Comparison of ENCODE assay signal across 22 cellular contexts in the genomic region with DNA sequence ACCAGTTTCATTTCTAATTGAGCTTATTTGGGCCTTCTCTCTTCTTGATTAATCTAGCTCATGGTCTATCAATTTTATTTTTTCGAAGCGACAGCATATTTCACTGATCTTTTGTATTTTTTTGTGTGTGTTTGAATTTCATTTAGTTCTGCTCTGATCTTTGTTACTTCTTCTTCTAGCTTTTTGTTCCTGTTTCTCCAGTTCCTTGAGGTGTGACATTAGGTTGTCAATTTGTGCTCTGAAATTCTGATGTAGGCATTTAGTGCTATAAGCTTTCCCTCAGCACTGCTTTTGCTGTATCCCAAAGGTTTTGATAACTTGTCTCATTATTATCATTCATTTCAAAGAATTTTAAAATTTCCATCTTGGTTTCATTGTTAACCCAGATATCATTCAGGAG.
"Had no signal": no experiment of that assay in that cellular context is flagged by ENCODE, and none has a peak within 500 bp of the region (broad histone marks: within the 10 kb centered on the region; RNA-seq: fewer than 3 reads in every experiment).

No MANE protein-coding gene starts in this region.

- H3K27me3 Mint-ChIP-seq: activated CD8-positive, alpha-beta T cell treated with anti-CD3 and anti-CD28 coated beads for 36 hours; activated naive CD4-positive, alpha-beta T cell treated with anti-CD3 and anti-CD28 coated beads, Interleukin-2, amount 50 U/mL, for 24 hours; brain; T-helper 17 cell had no signal

- H3K4me3 Mint-ChIP-seq: activated CD8-positive, alpha-beta T cell treated with anti-CD3 and anti-CD28 coated beads for 36 hours; activated naive CD4-positive, alpha-beta T cell treated with anti-CD3 and anti-CD28 coated beads, Interleukin-2, amount 50 U/mL, for 24 hours; activated T-cell treated with anti-CD3 and anti-CD28 coated beads, Interleukin-2, amount 50 U/mL, for 72 hours; brain; T-helper 17 cell had no signal

- DNase-seq: activated CD4-positive, alpha-beta T cell treated with anti-CD3 and anti-CD28 coated beads for 4 hours; activated CD8-positive, alpha-beta memory T cell treated with anti-CD3 and anti-CD28 coated beads, Interleukin-2, amount 50 U/mL, for 4 hours; activated CD8-positive, alpha-beta T cell treated with anti-CD3 and anti-CD28 coated beads for 36 hours; activated gamma-delta T cell treated with Interleukin-2 at 50 U/mL for 16 hours; activated T-cell treated with anti-CD3 and anti-CD28 coated beads, Interleukin-2, amount 50 U/mL, for 72 hours; amygdala; NCI-H1092 treated with DMSO at 0.1 percent for 48 hours; NCI-H1436; NCI-H1694 treated with DMSO at 0.1 percent for 48 hours; NCI-H2029 treated with DMSO at 0.1 percent for 48 hours; NCI-H345; NCI-H510A; NCI-H526 treated with DMSO at 0.1 percent for 48 hours; NK-92 treated with Interleukin-12 subunit alpha and Interleukin-12 subunit beta, amount 100 ng/mL, for 24 hours; PC-3; SHP77 treated with DMSO at 0.1 percent for 48 hours; T-helper 17 cell; T-helper 9 cell had no signal

- H3K4me1 Mint-ChIP-seq: activated naive CD4-positive, alpha-beta T cell treated with anti-CD3 and anti-CD28 coated beads, Interleukin-2, amount 50 U/mL, for 24 hours; brain had no signal

- FAIRE-seq: astrocyte had no signal

- H3K27ac Mint-ChIP-seq: activated CD8-positive, alpha-beta T cell treated with anti-CD3 and anti-CD28 coated beads for 36 hours; activated naive CD4-positive, alpha-beta T cell treated with anti-CD3 and anti-CD28 coated beads, Interleukin-2, amount 50 U/mL, for 24 hours; activated T-cell treated with anti-CD3 and anti-CD28 coated beads, Interleukin-2, amount 50 U/mL, for 72 hours; activated T-helper 2 cell treated with anti-CD3 and anti-CD28 coated beads, Interferon-gamma antibody, Interleukin-2, Interleukin-4, amounts not matched to agents 10 μg/mL and 5 μg/mL and 100 μg/mL, durations not matched to agents 14 hours and 24 hours and 36 hours; brain; T-helper 17 cell had no signal

- ATAC-seq: activated CD8-positive, alpha-beta T cell treated with anti-CD3 and anti-CD28 coated beads for 36 hours; activated T-cell treated with anti-CD3 and anti-CD28 coated beads, Interleukin-2, amount 50 U/mL, for 72 hours; PC-3; T-helper 17 cell had no signal

- H3K9me3 Mint-ChIP-seq: activated naive CD4-positive, alpha-beta T cell treated with anti-CD3 and anti-CD28 coated beads, Interleukin-2, amount 50 U/mL, for 24 hours; activated T-cell treated with anti-CD3 and anti-CD28 coated beads, Interleukin-2, amount 50 U/mL, for 72 hours; activated T-helper 2 cell treated with anti-CD3 and anti-CD28 coated beads, Interferon-gamma antibody, Interleukin-2, Interleukin-4, amounts not matched to agents 10 μg/mL and 5 μg/mL and 100 μg/mL, durations not matched to agents 14 hours and 24 hours and 36 hours had no signal
